In genomic region chr20:23649830-23650417, GRCh38 we compare ENCODE assay signal across 39 cellular contexts. TPM values are rescaled to one million over a fixed set of nuclear protein-coding genes. Genes with fewer than 3 reads are reported as not detected.
"Had no signal": no experiment of that assay in that cellular context is flagged by ENCODE, and none has a peak within 500 bp of the region (broad histone marks: within the 10 kb centered on the region; RNA-seq: fewer than 3 reads in every experiment).

No MANE protein-coding gene starts in this region.

- H3K36me3 Mint-ChIP-seq: activated CD8-positive, alpha-beta memory T cell treated with anti-CD3 and anti-CD28 coated beads, Interleukin-2, amount 10 ng/mL, durations not matched to agents 7 days and 5 days; activated naive CD4-positive, alpha-beta T cell treated with anti-CD3 and anti-CD28 coated beads, Interleukin-2, amount 10 ng/mL, durations not matched to agents 7 days and 5 days; activated naive CD4-positive, alpha-beta T cell treated with anti-CD3 and anti-CD28 coated beads, Interleukin-2, amount 50 U/mL, for 24 hours; activated naive CD8-positive, alpha-beta T cell; activated naive CD8-positive, alpha-beta T cell treated with anti-CD3 and anti-CD28 coated beads, Interleukin-2, amount 10 ng/mL, durations not matched to agents 7 days and 5 days; brain had no signal

- H3K4me1 Mint-ChIP-seq: activated CD4-positive, alpha-beta memory T cell treated with anti-CD3 and anti-CD28 coated beads, Interleukin-2, amount 10 ng/mL, durations not matched to agents 7 days and 5 days; activated CD4-positive, alpha-beta T cell treated with anti-CD3 and anti-CD28 coated beads for 36 hours; activated CD4-positive, alpha-beta T cell treated with anti-CD3 and anti-CD28 coated beads, Interleukin-2, amount 10 ng/mL, durations not matched to agents 7 days and 5 days; activated CD8-positive, alpha-beta memory T cell treated with anti-CD3 and anti-CD28 coated beads, Interleukin-2, amount 10 ng/mL, durations not matched to agents 7 days and 5 days; activated naive CD4-positive, alpha-beta T cell treated with anti-CD3 and anti-CD28 coated beads, Interleukin-2, amount 10 ng/mL, durations not matched to agents 7 days and 5 days; activated naive CD4-positive, alpha-beta T cell treated with anti-CD3 and anti-CD28 coated beads, Interleukin-2, amount 50 U/mL, for 24 hours; activated naive CD8-positive, alpha-beta T cell treated with anti-CD3 and anti-CD28 coated beads, Interleukin-2, amount 10 ng/mL, durations not matched to agents 7 days and 5 days; activated naive CD8-positive, alpha-beta T cell treated with anti-CD3 and anti-CD28 coated beads, Interleukin-2, amount 50 U/mL, for 24 hours had no signal

- H3K9me3 Mint-ChIP-seq: activated CD4-positive, alpha-beta memory T cell treated with anti-CD3 and anti-CD28 coated beads, Interleukin-2, amount 10 ng/mL, durations not matched to agents 7 days and 5 days; activated CD4-positive, alpha-beta T cell treated with anti-CD3 and anti-CD28 coated beads, Interleukin-2, amount 10 ng/mL, durations not matched to agents 7 days and 5 days; activated naive CD4-positive, alpha-beta T cell treated with anti-CD3 and anti-CD28 coated beads, Interleukin-2, amount 10 ng/mL, durations not matched to agents 7 days and 5 days; activated naive CD4-positive, alpha-beta T cell treated with anti-CD3 and anti-CD28 coated beads, Interleukin-2, amount 50 U/mL, for 24 hours; activated naive CD8-positive, alpha-beta T cell treated with anti-CD3 and anti-CD28 coated beads, Interleukin-2, amount 10 ng/mL, durations not matched to agents 7 days and 5 days; activated naive CD8-positive, alpha-beta T cell treated with anti-CD3 and anti-CD28 coated beads, Interleukin-2, amount 50 U/mL, for 24 hours; activated T-cell treated with anti-CD3 and anti-CD28 coated beads, Interleukin-2, amount 50 U/mL, for 24 hours; activated T-helper 2 cell treated with anti-CD3 and anti-CD28 coated beads, Interferon-gamma antibody, Interleukin-2, Interleukin-4, amounts not matched to agents 10 μg/mL and 5 μg/mL and 100 μg/mL, durations not matched to agents 14 hours and 24 hours and 36 hours; T-helper 1 cell treated with Interleukin-12 subunit alpha and Interleukin-12 subunit beta and Interleukin-4 antibody, amounts not matched to agents 30 μg/mL and 1 μg/mL, for 36 hours; T-helper 2 cell treated with Interferon-gamma antibody and Interleukin-4, amounts not matched to agents 5 μg/mL and 100 μg/mL, for 36 hours had no signal

- H3K27ac ChIP-seq: ascending aorta, cardiac muscle cell, VCaP had no signal

- H3K27ac Mint-ChIP-seq: activated CD4-positive, alpha-beta memory T cell treated with anti-CD3 and anti-CD28 coated beads, Interleukin-2, amount 10 ng/mL, durations not matched to agents 7 days and 5 days; activated CD4-positive, alpha-beta T cell treated with anti-CD3 and anti-CD28 coated beads for 36 hours; activated CD4-positive, alpha-beta T cell treated with anti-CD3 and anti-CD28 coated beads, Interleukin-2, amount 10 ng/mL, durations not matched to agents 7 days and 5 days; activated CD8-positive, alpha-beta memory T cell treated with anti-CD3 and anti-CD28 coated beads, Interleukin-2, amount 10 ng/mL, durations not matched to agents 7 days and 5 days; activated CD8-positive, alpha-beta T cell treated with anti-CD3 and anti-CD28 coated beads, Interleukin-2, amount 10 ng/mL, durations not matched to agents 7 days and 5 days; activated naive CD4-positive, alpha-beta T cell treated with anti-CD3 and anti-CD28 coated beads, Interleukin-2, amount 10 ng/mL, durations not matched to agents 7 days and 5 days; activated naive CD4-positive, alpha-beta T cell treated with anti-CD3 and anti-CD28 coated beads, Interleukin-2, amount 50 U/mL, for 24 hours; activated naive CD8-positive, alpha-beta T cell; activated naive CD8-positive, alpha-beta T cell treated with anti-CD3 and anti-CD28 coated beads, Interleukin-2, amount 10 ng/mL, durations not matched to agents 7 days and 5 days; activated naive CD8-positive, alpha-beta T cell treated with anti-CD3 and anti-CD28 coated beads, Interleukin-2, amount 50 U/mL, for 24 hours; activated T-cell treated with anti-CD3 and anti-CD28 coated beads, Interleukin-2, amount 50 U/mL, for 24 hours; activated T-helper 2 cell treated with anti-CD3 and anti-CD28 coated beads, Interferon-gamma antibody, Interleukin-2, Interleukin-4, amounts not matched to agents 10 μg/mL and 5 μg/mL and 100 μg/mL, durations not matched to agents 14 hours and 24 hours and 36 hours; brain; T-helper 1 cell treated with Interleukin-12 subunit alpha and Interleukin-12 subunit beta and Interleukin-4 antibody, amounts not matched to agents 30 μg/mL and 1 μg/mL, for 36 hours; T-helper 2 cell treated with Interferon-gamma antibody and Interleukin-4, amounts not matched to agents 5 μg/mL and 100 μg/mL, for 36 hours had no signal

- FAIRE-seq: bronchial epithelial cell, TTC549 had no signal

- H3K4me3 ChIP-seq: ascending aorta, cardiac muscle cell had no signal

- H3K36me3 ChIP-seq: ascending aorta, cardiac muscle cell had no signal

- ATAC-seq: activated CD4-positive, alpha-beta T cell treated with anti-CD3 and anti-CD28 coated beads for 36 hours; activated CD4-positive, CD25-positive, alpha-beta regulatory T cell treated with anti-CD3 and anti-CD28 coated beads, Interleukin-2, amount 50 U/mL, for 24 hours; activated CD8-positive, alpha-beta memory T cell treated with anti-CD3 and anti-CD28 coated beads, Interleukin-2, amount 10 ng/mL, durations not matched to agents 7 days and 5 days; activated CD8-positive, alpha-beta T cell treated with anti-CD3 and anti-CD28 coated beads, Interleukin-2, amount 10 ng/mL, durations not matched to agents 7 days and 5 days; activated naive CD8-positive, alpha-beta T cell treated with anti-CD3 and anti-CD28 coated beads, Interleukin-2, amount 50 U/mL, for 24 hours had no signal

- H3K9me3 ChIP-seq: ascending aorta had no signal

- H3K4me3 Mint-ChIP-seq: activated CD4-positive, alpha-beta memory T cell treated with anti-CD3 and anti-CD28 coated beads, Interleukin-2, amount 10 ng/mL, durations not matched to agents 7 days and 5 days; activated CD4-positive, alpha-beta T cell treated with anti-CD3 and anti-CD28 coated beads for 36 hours; activated CD4-positive, alpha-beta T cell treated with anti-CD3 and anti-CD28 coated beads, Interleukin-2, amount 10 ng/mL, durations not matched to agents 7 days and 5 days; activated CD8-positive, alpha-beta memory T cell treated with anti-CD3 and anti-CD28 coated beads, Interleukin-2, amount 10 ng/mL, durations not matched to agents 7 days and 5 days; activated CD8-positive, alpha-beta T cell treated with anti-CD3 and anti-CD28 coated beads, Interleukin-2, amount 10 ng/mL, durations not matched to agents 7 days and 5 days; activated naive CD4-positive, alpha-beta T cell treated with anti-CD3 and anti-CD28 coated beads, Interleukin-2, amount 10 ng/mL, durations not matched to agents 7 days and 5 days; activated naive CD4-positive, alpha-beta T cell treated with anti-CD3 and anti-CD28 coated beads, Interleukin-2, amount 50 U/mL, for 24 hours; activated naive CD8-positive, alpha-beta T cell; activated naive CD8-positive, alpha-beta T cell treated with anti-CD3 and anti-CD28 coated beads, Interleukin-2, amount 10 ng/mL, durations not matched to agents 7 days and 5 days; activated naive CD8-positive, alpha-beta T cell treated with anti-CD3 and anti-CD28 coated beads, Interleukin-2, amount 50 U/mL, for 24 hours; activated T-cell treated with anti-CD3 and anti-CD28 coated beads, Interleukin-2, amount 50 U/mL, for 24 hours; brain; T-helper 1 cell treated with Interleukin-12 subunit alpha and Interleukin-12 subunit beta and Interleukin-4 antibody, amounts not matched to agents 30 μg/mL and 1 μg/mL, for 36 hours; T-helper 2 cell treated with Interferon-gamma antibody and Interleukin-4, amounts not matched to agents 5 μg/mL and 100 μg/mL, for 36 hours had no signal

- DNase-seq: activated CD4-positive, alpha-beta memory T cell treated with anti-CD3 and anti-CD28 coated beads, Interleukin-2, amount 10 ng/mL, durations not matched to agents 7 days and 5 days; activated CD4-positive, alpha-beta T cell treated with anti-CD3 and anti-CD28 coated beads for 1 hour; activated CD4-positive, alpha-beta T cell treated with anti-CD3 and anti-CD28 coated beads for 36 hours; activated CD4-positive, alpha-beta T cell treated with anti-CD3 and anti-CD28 coated beads for 48 hours; activated CD4-positive, alpha-beta T cell treated with anti-CD3 and anti-CD28 coated beads, Interleukin-2, amount 10 ng/mL, durations not matched to agents 7 days and 5 days; activated CD4-positive, alpha-beta T cell treated with anti-CD3 and anti-CD28 coated beads, Interleukin-2, amount 50 U/mL, for 48 hours; activated CD4-positive, CD25-positive, alpha-beta regulatory T cell; activated CD8-positive, alpha-beta memory T cell treated with anti-CD3 and anti-CD28 coated beads for 24 hours; activated CD8-positive, alpha-beta memory T cell treated with anti-CD3 and anti-CD28 coated beads, Interleukin-2, amount 10 ng/mL, durations not matched to agents 7 days and 5 days; activated CD8-positive, alpha-beta memory T cell treated with anti-CD3 and anti-CD28 coated beads, Interleukin-2, amount 50 U/mL, for 48 hours; activated CD8-positive, alpha-beta T cell treated with anti-CD3 and anti-CD28 coated beads, Interleukin-2, amount 10 ng/mL, durations not matched to agents 7 days and 5 days; activated effector memory CD4-positive, alpha-beta T cell treated with Interleukin-2 at 50 U/mL for 16 hours; activated gamma-delta T cell; activated naive CD4-positive, alpha-beta T cell treated with anti-CD3 and anti-CD28 coated beads, Interleukin-2, amount 10 ng/mL, durations not matched to agents 7 days and 5 days; activated naive CD4-positive, alpha-beta T cell treated with Interleukin-2 at 50 U/mL for 16 hours; activated naive CD8-positive, alpha-beta T cell treated with anti-CD3 and anti-CD28 coated beads, Interleukin-2, amount 10 ng/mL, durations not matched to agents 7 days and 5 days; activated naive CD8-positive, alpha-beta T cell treated with anti-CD3 and anti-CD28 coated beads, Interleukin-2, amount 50 U/mL, for 24 hours; activated T-cell treated with anti-CD3 and anti-CD28 coated beads, Interleukin-2, amount 50 U/mL, for 24 hours; activated T-cell treated with anti-CD3 and anti-CD28 coated beads, Interleukin-2, amount 50 U/mL, for 48 hours; amygdala; anterior cingulate cortex; central memory CD4-positive, alpha-beta T cell; T-helper 1 cell; T-helper 2 cell; T-helper 9 cell had no signal

- H3K27me3 ChIP-seq: ascending aorta, cardiac muscle cell had no signal

- H3K4me1 ChIP-seq: ascending aorta had no signal

RNA-seq across cellular contexts. Expression of gene CST4, which starts 38.9 kb away (rescaled TPM):
- total RNA-seq: activated CD4-positive, alpha-beta memory T cell treated with anti-CD3 and anti-CD28 coated beads, Interleukin-2, amount 10 ng/mL, durations not matched to agents 7 days and 5 days; activated CD4-positive, alpha-beta T cell treated with anti-CD3 and anti-CD28 coated beads for 36 hours; activated CD4-positive, alpha-beta T cell treated with anti-CD3 and anti-CD28 coated beads, Interleukin-2, amount 10 ng/mL, durations not matched to agents 7 days and 5 days; activated CD8-positive, alpha-beta memory T cell treated with anti-CD3 and anti-CD28 coated beads, Interleukin-2, amount 10 ng/mL, durations not matched to agents 7 days and 5 days; activated CD8-positive, alpha-beta T cell treated with anti-CD3 and anti-CD28 coated beads, Interleukin-2, amount 10 ng/mL, durations not matched to agents 7 days and 5 days; activated naive CD8-positive, alpha-beta T cell treated with anti-CD3 and anti-CD28 coated beads, Interleukin-2, amount 10 ng/mL, durations not matched to agents 7 days and 5 days; activated T-helper 2 cell treated with anti-CD3 and anti-CD28 coated beads, Interferon-gamma antibody, Interleukin-2, Interleukin-4, amounts not matched to agents 10 μg/mL and 5 μg/mL and 100 μg/mL, durations not matched to agents 14 hours and 24 hours and 36 hours; ascending aorta; bronchial epithelial cell; cardiac muscle cell; cerebellum had no signal
- polyA plus RNA-seq: adipose tissue, cardiac muscle cell had no signal

RNA-seq across cellular contexts. Expression of gene CST9, which starts 44.2 kb away (rescaled TPM):
- total RNA-seq: activated CD4-positive, alpha-beta memory T cell treated with anti-CD3 and anti-CD28 coated beads, Interleukin-2, amount 10 ng/mL, durations not matched to agents 7 days and 5 days; activated CD4-positive, alpha-beta T cell treated with anti-CD3 and anti-CD28 coated beads for 36 hours; activated CD4-positive, alpha-beta T cell treated with anti-CD3 and anti-CD28 coated beads, Interleukin-2, amount 10 ng/mL, durations not matched to agents 7 days and 5 days; activated CD8-positive, alpha-beta memory T cell treated with anti-CD3 and anti-CD28 coated beads, Interleukin-2, amount 10 ng/mL, durations not matched to agents 7 days and 5 days; activated CD8-positive, alpha-beta T cell treated with anti-CD3 and anti-CD28 coated beads, Interleukin-2, amount 10 ng/mL, durations not matched to agents 7 days and 5 days; activated naive CD8-positive, alpha-beta T cell treated with anti-CD3 and anti-CD28 coated beads, Interleukin-2, amount 10 ng/mL, durations not matched to agents 7 days and 5 days; activated T-helper 2 cell treated with anti-CD3 and anti-CD28 coated beads, Interferon-gamma antibody, Interleukin-2, Interleukin-4, amounts not matched to agents 10 μg/mL and 5 μg/mL and 100 μg/mL, durations not matched to agents 14 hours and 24 hours and 36 hours; ascending aorta; bronchial epithelial cell; cardiac muscle cell; cerebellum had no signal
- polyA plus RNA-seq: adipose tissue, cardiac muscle cell had no signal
